Comparison of ENCODE assay signal across 1 cellular context in the genomic region with DNA sequence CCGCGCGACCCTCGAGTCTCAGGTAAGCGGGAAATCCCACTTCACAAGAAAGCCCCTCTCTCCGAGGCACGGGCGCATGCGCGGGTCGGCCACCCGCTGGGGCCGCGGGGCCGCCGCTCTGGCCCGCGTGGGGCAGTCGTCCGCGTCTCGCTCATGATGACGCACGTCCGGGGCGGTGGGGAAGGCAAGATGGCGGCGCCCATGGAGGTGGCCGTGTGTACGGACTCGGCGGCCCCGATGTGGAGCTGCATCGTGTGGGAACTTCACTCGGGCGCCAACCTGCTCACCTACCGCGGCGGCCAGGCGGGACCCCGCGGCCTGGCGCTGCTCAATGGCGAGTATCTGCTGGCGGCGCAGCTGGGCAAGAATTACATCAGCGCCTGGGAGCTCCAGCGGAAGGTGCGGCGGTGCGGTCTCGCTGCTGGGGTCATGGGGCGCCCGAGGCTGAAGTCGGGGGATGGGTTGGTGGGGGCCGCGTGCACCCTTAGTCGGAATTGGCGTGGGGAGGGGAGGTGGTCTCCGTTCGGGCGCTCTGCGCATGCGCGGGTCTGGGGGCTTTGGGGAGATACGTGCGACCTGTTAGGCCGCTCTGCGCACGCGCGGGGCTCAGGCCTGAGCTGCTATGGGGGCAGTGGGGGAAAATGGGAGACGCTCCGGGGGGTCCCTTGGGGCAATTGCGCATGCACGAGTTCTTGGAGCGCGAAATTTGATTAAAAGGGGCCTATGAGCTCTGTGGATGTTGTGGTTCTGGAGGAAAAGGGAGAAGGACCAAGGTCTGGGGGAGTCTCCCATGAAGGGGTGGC.
TF ChIP-seq lines count a peak whose summit lies in the region.

Gene WDR18 (plus strand): TSS at position 181 of the 803 bp plus-strand sequence. CDS start 9 bp downstream, at position 190.

TF ChIP-seq in K562, 482 proteins besides CTCF, POLR2A, EP300 and RAD21 (continued from another document and continues in another):
- TF ChIP-seq, protein P1, sequence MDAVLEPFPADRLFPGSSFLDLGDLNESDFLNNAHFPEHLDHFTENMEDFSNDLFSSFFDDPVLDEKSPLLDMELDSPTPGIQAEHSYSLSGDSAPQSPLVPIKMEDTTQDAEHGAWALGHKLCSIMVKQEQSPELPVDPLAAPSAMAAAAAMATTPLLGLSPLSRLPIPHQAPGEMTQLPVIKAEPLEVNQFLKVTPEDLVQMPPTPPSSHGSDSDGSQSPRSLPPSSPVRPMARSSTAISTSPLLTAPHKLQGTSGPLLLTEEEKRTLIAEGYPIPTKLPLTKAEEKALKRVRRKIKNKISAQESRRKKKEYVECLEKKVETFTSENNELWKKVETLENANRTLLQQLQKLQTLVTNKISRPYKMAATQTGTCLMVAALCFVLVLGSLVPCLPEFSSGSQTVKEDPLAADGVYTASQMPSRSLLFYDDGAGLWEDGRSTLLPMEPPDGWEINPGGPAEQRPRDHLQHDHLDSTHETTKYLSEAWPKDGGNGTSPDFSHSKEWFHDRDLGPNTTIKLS (IDR thresholded peaks at IDR 0.05; ENCODE audit: borderline replicate concordance, low read depth) = peak; percentile 64; the same call in 1 of the 2 replicates
- TF ChIP-seq ZNF124 (CRISPR knock-in tag; IDR thresholded peaks at IDR 0.05) = no peak
- TF ChIP-seq, protein P2, sequence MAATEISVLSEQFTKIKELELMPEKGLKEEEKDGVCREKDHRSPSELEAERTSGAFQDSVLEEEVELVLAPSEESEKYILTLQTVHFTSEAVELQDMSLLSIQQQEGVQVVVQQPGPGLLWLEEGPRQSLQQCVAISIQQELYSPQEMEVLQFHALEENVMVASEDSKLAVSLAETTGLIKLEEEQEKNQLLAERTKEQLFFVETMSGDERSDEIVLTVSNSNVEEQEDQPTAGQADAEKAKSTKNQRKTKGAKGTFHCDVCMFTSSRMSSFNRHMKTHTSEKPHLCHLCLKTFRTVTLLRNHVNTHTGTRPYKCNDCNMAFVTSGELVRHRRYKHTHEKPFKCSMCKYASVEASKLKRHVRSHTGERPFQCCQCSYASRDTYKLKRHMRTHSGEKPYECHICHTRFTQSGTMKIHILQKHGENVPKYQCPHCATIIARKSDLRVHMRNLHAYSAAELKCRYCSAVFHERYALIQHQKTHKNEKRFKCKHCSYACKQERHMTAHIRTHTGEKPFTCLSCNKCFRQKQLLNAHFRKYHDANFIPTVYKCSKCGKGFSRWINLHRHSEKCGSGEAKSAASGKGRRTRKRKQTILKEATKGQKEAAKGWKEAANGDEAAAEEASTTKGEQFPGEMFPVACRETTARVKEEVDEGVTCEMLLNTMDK (IDR thresholded peaks at IDR 0.05; ENCODE audit: borderline replicate concordance, insufficient read depth, low read depth, low read length, poor library complexity, severe bottlenecking) = peak; percentile 98
- TF ChIP-seq ZNF318 (IDR thresholded peaks at IDR 0.05; ENCODE audit: borderline replicate concordance in 1 of 2, low read depth in 1 of 2) = no peak
- peak; percentile 96 for TF ChIP-seq EP400 (IDR thresholded peaks at IDR 0.05)
- no peak for TF ChIP-seq RBM15 (IDR thresholded peaks at IDR 0.05; ENCODE audit: insufficient read depth, low read length)
- TF ChIP-seq CXXC5 (CRISPR knock-in tag; IDR thresholded peaks at IDR 0.05) = peak; percentile 88
- peak; percentile 82; the same call in 1 of the 2 replicates for TF ChIP-seq ZNF511 (CRISPR knock-in tag; IDR thresholded peaks at IDR 0.05)
- TF ChIP-seq FOXA3 (CRISPR knock-in tag; conservative IDR thresholded peaks at IDR 0.05 in 1 of 2, IDR thresholded peaks at IDR 0.05 in 1 of 2) = peak in 1 of 2 experiments; percentile 82; a peak in 2 of 4 replicates
- peak; percentile 2; the same call in 1 of the 2 replicates for TF ChIP-seq NFE2 (IDR thresholded peaks at IDR 0.05; ENCODE audit: low read depth)
- no peak for TF ChIP-seq TFE3 (CRISPR knock-in tag; IDR thresholded peaks at IDR 0.05)
- peak; percentile 50 to 83; a peak in 3 of 4 replicates for TF ChIP-seq MAZ (CRISPR knock-in tag; conservative IDR thresholded peaks at IDR 0.05 in 1 of 2, IDR thresholded peaks at IDR 0.05 in 1 of 2)
- no peak for TF ChIP-seq HDAC3 (IDR thresholded peaks at IDR 0.05; ENCODE audit: borderline replicate concordance, partially characterized antibody)
- TF ChIP-seq NFXL1 (CRISPR knock-in tag; IDR thresholded peaks at IDR 0.05) = no peak
- TF ChIP-seq VEZF1 (CRISPR knock-in tag; IDR thresholded peaks at IDR 0.05) = peak; percentile 78
- peak; percentile 47; the same call in 1 of the 2 replicates for TF ChIP-seq PML (IDR thresholded peaks at IDR 0.05; ENCODE audit: low read length)
- peak; percentile 89 for TF ChIP-seq TFAP4 (CRISPR knock-in tag; IDR thresholded peaks at IDR 0.05; ENCODE audit: borderline replicate concordance)
- TF ChIP-seq SIN3A (IDR thresholded peaks at IDR 0.05; ENCODE audit: borderline replicate concordance in 2 of 2, control insufficient read depth in 1 of 2, low read depth in 2 of 2, low read length in 2 of 2) = peak; percentile 84 to 85; a peak in 3 of 4 replicates
- 0 out of 2 replicates have a peak, but pooled peaks have one; percentile 19 for TF ChIP-seq REST (CRISPR knock-in tag; IDR thresholded peaks at IDR 0.05; ENCODE audit: low read depth)
- no peak; the same call in 1 of the 2 replicates for TF ChIP-seq NR1H2 (CRISPR knock-in tag; IDR thresholded peaks at IDR 0.05)
- no peak for TF ChIP-seq HINFP (tag; conservative IDR thresholded peaks at IDR 0.05; ENCODE audit: low read depth)
- peak in 1 of 2 experiments; percentile 60; a peak in 1 of 4 replicates for TF ChIP-seq NONO (IDR thresholded peaks at IDR 0.05; ENCODE audit: low read depth in 2 of 2, low read length in 1 of 2)
